In genomic region chr16:471353-472198, GRCh38 we compare ENCODE assay signal across 10 cellular contexts. TPM values are rescaled to one million over a fixed set of nuclear protein-coding genes. Genes with fewer than 3 reads are reported as not detected.
A peak's percentile ranks its signal among the peaks of the same experiment; 100 is the strongest.
DNase-seq lines count a peak whose midpoint lies in the region; ATAC-seq and TF ChIP-seq lines count a peak whose summit lies in the region.
"Had no signal": no experiment of that assay in that cellular context is flagged by ENCODE, and none has a peak within 500 bp of the region (broad histone marks: within the 10 kb centered on the region; RNA-seq: fewer than 3 reads in every experiment).

No MANE protein-coding gene starts in this region.

- H3K27ac ChIP-seq in RWPE1: peak overlapping the region; percentile 87

- TF ChIP-seq CTCF in RWPE1 (conservative IDR thresholded peaks at IDR 0.05; ENCODE audit: low read depth) (no peak), mesothelial cell of epicardium (IDR thresholded peaks at IDR 0.05; ENCODE audit: unreplicated experiment) (no peak)

- in situ Hi-C loops in Caki2 (cut with HindIII; ENCODE audit: low pct_unique_long_range_greater_than_20kb, low sequenced_read_pairs): no loop called here

- ATAC-seq in GM18861 (IDR thresholded peaks at IDR 0.05; ENCODE audit: unreplicated experiment): no peak

- peaks cover 9% of the 10 kb centered on the region for H3K36me3 Mint-ChIP-seq in mesothelial cell of epicardium

- H3K9me3 Mint-ChIP-seq in mesothelial cell of epicardium: no peaks in the 10 kb centered on the region

- POLR2A ChIA-PET in RWPE1 (lab: Yijun Ruan, JAX; ENCODE audit: low non-redundant PET): no interaction called here

- CTCF ChIA-PET in RWPE1 (lab: Yijun Ruan, JAX): interaction anchor here (1.2 kb wide), 1 partner anchor 47 kb away, joined by 7 read pairs; no protein-coding TSS in a partner anchor

- DNase-seq in Caki2 (ENCODE audit: low read depth) (peak; percentile 71), RWPE1 (ENCODE audit: low spot score) (peak; percentile 48), globus pallidus (ENCODE audit: low spot score) (peak; percentile 97), nucleus accumbens (lab: John Stamatoyannopoulos, UW) (peak; percentile 40 to 99 (median 90)), AML-193 (lab: John Stamatoyannopoulos, UW) (no peak), NK-92 (lab: John Stamatoyannopoulos, UW; ENCODE audit: unreplicated experiment) (no peak), mesothelial cell of epicardium (ENCODE audit: low spot score in 2 of 2, unreplicated experiment in 2 of 2) (no peak)
- DNase-seq: DMS 273 treated with DMSO at 0.1 percent for 48 hours, NCI-H1105 treated with DMSO at 0.1 percent for 48 hours had no signal

- peaks cover 6% of the 10 kb centered on the region for H3K4me1 Mint-ChIP-seq in mesothelial cell of epicardium

- no peaks in the 10 kb centered on the region for H3K27me3 Mint-ChIP-seq in mesothelial cell of epicardium (ENCODE audit: low read depth)

- H3K4me3 Mint-ChIP-seq in mesothelial cell of epicardium: no peak overlapping the region

- no peak overlapping the region for H3K27ac Mint-ChIP-seq in mesothelial cell of epicardium

RNA-seq across cellular contexts. Expression of gene RAB11FIP3, which starts 46.1 kb away (rescaled TPM):
- total RNA-seq in Caki2 (2014; rRNA removed; shearing (Covaris generic); ENCODE audit: low replicate concordance): 37.5 and 77.1 TPM in 2 replicates
- 53.9 to 68.8 TPM (median 59.7 TPM) in 3 replicates for total RNA-seq in mesothelial cell of epicardium

RNA-seq across cellular contexts. Expression of gene CAPN15, which starts 55.9 kb away (rescaled TPM):
- total RNA-seq in Caki2 (2014; rRNA removed; shearing (Covaris generic); ENCODE audit: low replicate concordance): 60.1 and 70.1 TPM in 2 replicates
- 48.2 to 49.1 TPM (median 48.7 TPM) in 3 replicates for total RNA-seq in mesothelial cell of epicardium

Comparison
In these comparisons a context has a peak if more than half of its experiments do, and no peak if none do; other contexts are left out.
1. DNase-seq: peak in Caki2 (single experiment), RWPE1 (single experiment), globus pallidus (single experiment) and nucleus accumbens (56 of 56); none in AML-193 (0 of 2), NK-92 (single experiment) and mesothelial cell of epicardium (0 of 2).